8 cellular contexts compared by ENCODE assay signal in genomic region chr1:1304331-1305299, GRCh38. TPM values are rescaled to one million over a fixed set of nuclear protein-coding genes. Genes with fewer than 3 reads are reported as not detected.
DNase-seq lines count a peak whose midpoint lies in the region; TF ChIP-seq lines count a peak whose summit lies in the region.

No MANE protein-coding gene starts in this region.

- H3K27ac ChIP-seq in ACC112 (ENCODE audit: low read depth, low read length), result peak overlapping the region; percentile 57; the same call in 1 of the 2 replicates
- H3K27ac ChIP-seq in H9 (ENCODE audit: insufficient read length, low read depth, low read length), result no peak overlapping the region
- H3K27ac ChIP-seq in ectodermal cell (ENCODE audit: insufficient read depth, low read depth, low read length, poor library complexity, severe bottlenecking), result peak overlapping the region; percentile 69
- H3K27ac ChIP-seq in temporal lobe (ENCODE audit: low read depth, low read length), result peak overlapping the region; percentile 98

- no peak overlapping the region for H2BK5ac ChIP-seq in H9 (ENCODE audit: insufficient read length, low read length)

- no peak overlapping the region for H3K56ac ChIP-seq in H9 (ENCODE audit: insufficient read length, low read depth, low read length)

- H3K14ac ChIP-seq in H9 (ENCODE audit: insufficient read depth, low read length), result no peak overlapping the region

- no peaks in the 10 kb centered on the region for H3K36me3 ChIP-seq in ACC112 (ENCODE audit: insufficient read depth, low read length)
- H3K36me3 ChIP-seq in ectodermal cell (ENCODE audit: control insufficient read depth, insufficient read depth, low read length), result no peaks in the 10 kb centered on the region

- no peak for TF ChIP-seq CTCF in H9 (conservative IDR thresholded peaks at IDR 0.05)

- peaks cover 3% of the 10 kb centered on the region; the same call in 1 of the 2 replicates for H3K27me3 Mint-ChIP-seq in H9 (ENCODE audit: low read depth)

- no peak overlapping the region for H2BK12ac ChIP-seq in H9 (ENCODE audit: insufficient read length, low read depth, low read length)

- H3K36me3 Mint-ChIP-seq in H9 (ENCODE audit: insufficient read depth in 1 of 3, low read depth in 3 of 3), result no peaks in the 10 kb centered on the region; a peak in 1 of 7 replicates

- peaks cover 18 to 27% of the 10 kb centered on the region in 2 experiments for H3K4me1 Mint-ChIP-seq in H9

- no peak overlapping the region for H3K9ac ChIP-seq in H9 (ENCODE audit: extremely low read depth, insufficient read length, low read length)

- H2AK5ac ChIP-seq in H9 (ENCODE audit: insufficient read length, low read length), result no peak overlapping the region

- H3K79me1 ChIP-seq in H9 (ENCODE audit: insufficient read depth, low read depth, low read length, poor library complexity, severe bottlenecking), result no peaks in the 10 kb centered on the region

- peaks cover 15% of the 10 kb centered on the region for H3K23me2 ChIP-seq in H9 (ENCODE audit: insufficient read length, low read depth, low read length, poor library complexity, severe bottlenecking)

- DNase-seq in H9 (peak; percentile 85), RKO (ENCODE audit: low spot score) (peak; percentile 68), lung microvascular endothelial cell (ENCODE audit: low read depth in 2 of 2) (peak; percentile 58 to 67), amniotic stem cell (lab: John Stamatoyannopoulos, UW) (no peak), GOT3 (lab: John Stamatoyannopoulos, UW) (no peak)

- H4K91ac ChIP-seq in H9 (ENCODE audit: insufficient read length, low read depth, low read length), result no peak overlapping the region

- H4K20me1 ChIP-seq in H9 (ENCODE audit: control insufficient read depth, insufficient read depth, insufficient read length), result no peaks in the 10 kb centered on the region

- H4K8ac ChIP-seq in H9 (replicated peaks; ENCODE audit: insufficient read length, low read depth, low read length), result no peak overlapping the region

- no CpG with 5 or more reads among the region's 29 CpGs for WGBS in H9 (ENCODE audit: extremely low coverage, insufficient read length, low lambda C conversion rate)
- 35 to 36% methylated on average over 29 of the region's 29 CpGs for WGBS in ectodermal cell, 2 experiments

- H3K9me3 Mint-ChIP-seq in H9, result no peaks in the 10 kb centered on the region; a peak in 1 of 5 replicates

- H4K5ac ChIP-seq in H9 (ENCODE audit: insufficient read length, low read depth, low read length), result no peak overlapping the region

- H3K4me2 ChIP-seq in H9 (ENCODE audit: insufficient read depth, insufficient read length, low read length), result peak overlapping the region; percentile 16

- no peak overlapping the region for H3T11ph ChIP-seq in H9 (ENCODE audit: low read length)

- peak overlapping the region; percentile 25 for H2AFZ ChIP-seq in ACC112 (ENCODE audit: low read length, unreplicated experiment)
- H2AFZ ChIP-seq in H9 (ENCODE audit: low read length), result no peak overlapping the region

- H3K79me2 ChIP-seq in ACC112 (ENCODE audit: control insufficient read depth, insufficient read depth, low read length, unreplicated experiment) (peaks cover 38% of the 10 kb centered on the region), H9 (ENCODE audit: insufficient read depth, low read length) (no peaks in the 10 kb centered on the region)

- no peak overlapping the region for H3K18ac ChIP-seq in H9 (ENCODE audit: insufficient read length, low read depth, low read length)

- H3K27ac Mint-ChIP-seq in H9, result no peak overlapping the region

- H3K27me3 ChIP-seq in ACC112 (ENCODE audit: insufficient read depth, low read length) (no peaks in the 10 kb centered on the region), H9 (ENCODE audit: insufficient read depth, low read length) (no peaks in the 10 kb centered on the region), ectodermal cell (ENCODE audit: control insufficient read depth, insufficient read depth, low read length, poor library complexity, severe bottlenecking) (peaks cover 11% of the 10 kb centered on the region)

- H2BK20ac ChIP-seq in H9 (ENCODE audit: low read depth, low read length, poor library complexity, severe bottlenecking), result no peak overlapping the region

- no peak overlapping the region for H3K23ac ChIP-seq in H9 (ENCODE audit: insufficient read length, low read depth, low read length)

- no peak overlapping the region for H2BK120ac ChIP-seq in H9 (ENCODE audit: low read depth, low read length, poor library complexity, severe bottlenecking)

- no peaks in the 10 kb centered on the region for H3K9me3 ChIP-seq in H9 (ENCODE audit: control insufficient read depth, low read depth, low read length)
- H3K9me3 ChIP-seq in ectodermal cell (ENCODE audit: control insufficient read depth, low read length), result no peaks in the 10 kb centered on the region

- no peak overlapping the region for H2BK15ac ChIP-seq in H9 (ENCODE audit: low read depth, low read length)

- H3K4me3 ChIP-seq in ACC112 (ENCODE audit: low read depth, low read length), result peak overlapping the region; percentile 99
- peak overlapping the region; percentile 14 for H3K4me3 ChIP-seq in ectodermal cell (ENCODE audit: insufficient read depth, low read depth, low read length)

- no peak overlapping the region for H3K4ac ChIP-seq in H9 (ENCODE audit: low read depth, low read length)

- H3K4me1 ChIP-seq in ACC112 (ENCODE audit: control insufficient read depth, insufficient read depth, low read length, unreplicated experiment) (peaks cover 33% of the 10 kb centered on the region), H9 (ENCODE audit: insufficient read depth, low read length) (peaks cover 5% of the 10 kb centered on the region; the same call in 1 of the 2 replicates), ectodermal cell (ENCODE audit: control insufficient read depth, insufficient read depth, low read length) (peaks cover 28% of the 10 kb centered on the region)

- peak overlapping the region in 1 of 2 experiments; percentile 34; a peak in 4 of 5 replicates for H3K4me3 Mint-ChIP-seq in H9

RNA-seq across cellular contexts. Expression of gene ACAP3, which starts 3.1 kb away (rescaled TPM):
- total RNA-seq in H9 (2021), result 39.5 and 41.4 TPM in 2 replicates
- polyA plus RNA-seq in ectodermal cell (2013, experiment 1 of 4), result 41.7 TPM
- polyA plus RNA-seq in ectodermal cell (2013, experiment 2 of 4), result 45.9 TPM
- 40.2 TPM for polyA plus RNA-seq in ectodermal cell (2013, experiment 3 of 4)
- polyA plus RNA-seq in ectodermal cell (2013, experiment 4 of 4), result 45.9 TPM
- total RNA-seq in lung microvascular endothelial cell, result 10.0 and 14.7 TPM in 2 replicates
- total RNA-seq in temporal lobe, result 74.0 TPM

RNA-seq across cellular contexts. Expression of gene PUSL1, which starts 3.8 kb away (rescaled TPM):
- total RNA-seq in H9 (2021), result 38.0 and 40.9 TPM in 2 replicates
- 18.1 TPM for polyA plus RNA-seq in ectodermal cell (2013, experiment 1 of 4)
- polyA plus RNA-seq in ectodermal cell (2013, experiment 2 of 4), result 19.2 TPM
- polyA plus RNA-seq in ectodermal cell (2013, experiment 3 of 4), result 16.2 TPM
- polyA plus RNA-seq in ectodermal cell (2013, experiment 4 of 4), result 17.3 TPM
- 6.9 and 8.1 TPM in 2 replicates for total RNA-seq in lung microvascular endothelial cell
- 8.6 TPM for total RNA-seq in temporal lobe

RNA-seq across cellular contexts. Expression of gene INTS11, which starts 19.8 kb away (rescaled TPM):
- 138 and 139 TPM in 2 replicates for total RNA-seq in H9 (2021)
- 142 TPM for polyA plus RNA-seq in ectodermal cell (2013, experiment 1 of 4)
- polyA plus RNA-seq in ectodermal cell (2013, experiment 2 of 4), result 127 TPM
- polyA plus RNA-seq in ectodermal cell (2013, experiment 3 of 4), result 92.8 TPM
- 101 TPM for polyA plus RNA-seq in ectodermal cell (2013, experiment 4 of 4)
- 44.9 and 50.4 TPM in 2 replicates for total RNA-seq in lung microvascular endothelial cell
- 38.4 TPM for total RNA-seq in temporal lobe

RNA-seq across cellular contexts. Expression of gene CPTP, which starts 20.0 kb away (rescaled TPM):
- total RNA-seq in H9 (2021) (14.0 and 15.0 TPM in 2 replicates), lung microvascular endothelial cell (10.7 and 16.3 TPM in 2 replicates), temporal lobe (10.6 TPM)
- 11.2 TPM for polyA plus RNA-seq in ectodermal cell (2013, experiment 1 of 4)
- 12.4 TPM for polyA plus RNA-seq in ectodermal cell (2013, experiment 2 of 4)
- 11.4 TPM for polyA plus RNA-seq in ectodermal cell (2013, experiment 3 of 4)
- 11.4 TPM for polyA plus RNA-seq in ectodermal cell (2013, experiment 4 of 4)

RNA-seq across cellular contexts. Expression of gene SCNN1D, which starts 24.4 kb away (rescaled TPM):
- 4.0 and 5.8 TPM in 2 replicates for total RNA-seq in H9 (2021)
- 5.5 TPM for polyA plus RNA-seq in ectodermal cell (2013, experiment 1 of 4)
- polyA plus RNA-seq in ectodermal cell (2013, experiment 2 of 4), result 5.7 TPM
- 5.2 TPM for polyA plus RNA-seq in ectodermal cell (2013, experiment 3 of 4)
- 5.0 TPM for polyA plus RNA-seq in ectodermal cell (2013, experiment 4 of 4)
- under 0.01 and 0.20 TPM in 2 replicates for total RNA-seq in lung microvascular endothelial cell
- total RNA-seq in temporal lobe, result 2.2 TPM

Comparison
In these comparisons a context has a peak if more than half of its experiments do, and no peak if none do; other contexts are left out.
1. DNase-seq: peak in H9 (single experiment), RKO (single experiment) and lung microvascular endothelial cell (2 of 2); none in amniotic stem cell (single experiment) and GOT3 (single experiment).